6 cellular contexts compared by ENCODE assay signal in genomic region chr5:141681295-141681694, GRCh38. TPM values are rescaled to one million over a fixed set of nuclear protein-coding genes. Genes with fewer than 3 reads are reported as not detected.
DNase-seq lines count a peak whose midpoint lies in the region; ATAC-seq and TF ChIP-seq lines count a peak whose summit lies in the region.

No MANE protein-coding gene starts in this region.

- H3K56ac ChIP-seq in mesendoderm (ENCODE audit: low read length), result peak overlapping the region; percentile 98

- peak overlapping the region; percentile 98 for H3K9ac ChIP-seq in mesendoderm (ENCODE audit: low read length)

- peak overlapping the region; percentile 42 for H4K5ac ChIP-seq in mesendoderm (ENCODE audit: low read length)

- peak overlapping the region; percentile 7 to 80 (median 79) for H3K27ac Mint-ChIP-seq in CD14-positive monocyte
- peak overlapping the region; percentile 69 for H3K27ac Mint-ChIP-seq in activated naive CD8-positive, alpha-beta T cell

- peaks cover 2% of the 10 kb centered on the region for H3K79me1 ChIP-seq in mesendoderm (ENCODE audit: low read length)

- ATAC-seq in GM18498 (IDR thresholded peaks at IDR 0.05; ENCODE audit: unreplicated experiment), result no peak

- H3K36me3 ChIP-seq in mesendoderm (ENCODE audit: control insufficient read depth, insufficient read depth, low read length), result no peaks in the 10 kb centered on the region

- peak overlapping the region; percentile 1 for H2BK120ac ChIP-seq in mesendoderm (ENCODE audit: low read depth, low read length)

- peaks cover 14% of the 10 kb centered on the region for H3K4me1 ChIP-seq in mesendoderm (ENCODE audit: control insufficient read depth, low read depth, low read length)

- no peak for TF ChIP-seq CTCF in CD14-positive monocyte (IDR thresholded peaks at IDR 0.05)

- peaks cover 5% of the 10 kb centered on the region for H3K79me2 ChIP-seq in mesendoderm (ENCODE audit: control insufficient read depth, insufficient read depth, low read length)

- intact Hi-C loops in CD14-positive monocyte (cut with micrococcal nuclease), result no loop called here

- H3K18ac ChIP-seq in mesendoderm (ENCODE audit: low read length), result peak overlapping the region; percentile 96

- peak overlapping the region; percentile 90 for H2AK5ac ChIP-seq in mesendoderm (ENCODE audit: low read length)

- H2BK5ac ChIP-seq in mesendoderm (ENCODE audit: low read length), result peak overlapping the region; percentile 97

- H3K4me3 ChIP-seq in mesendoderm (ENCODE audit: low read length), result peak overlapping the region; percentile 41

- H3K4me3 Mint-ChIP-seq in CD14-positive monocyte, result peak overlapping the region; percentile 76 to 93
- H3K4me3 Mint-ChIP-seq in activated naive CD8-positive, alpha-beta T cell, result peak overlapping the region; percentile 70

- H3K9me3 Mint-ChIP-seq in CD14-positive monocyte, result peaks cover 0 to 2% (median 0%) of the 10 kb centered on the region in 7 donors
- H3K9me3 Mint-ChIP-seq in activated naive CD8-positive, alpha-beta T cell (ENCODE audit: low read depth), result no peaks in the 10 kb centered on the region

- H3K36me3 Mint-ChIP-seq in CD14-positive monocyte, result peaks cover 19 to 25% of the 10 kb centered on the region in 2 donors
- H3K36me3 Mint-ChIP-seq in activated naive CD8-positive, alpha-beta T cell, result peaks cover 3% of the 10 kb centered on the region

- H3K27me3 ChIP-seq in mesendoderm (ENCODE audit: insufficient read depth, low read length, poor library complexity), result no peaks in the 10 kb centered on the region

- peak overlapping the region; percentile 98 for H3K4ac ChIP-seq in mesendoderm (ENCODE audit: low read depth, low read length)

- no CpG with 5 or more reads among the region's 2 CpGs for WGBS in mesendoderm (ENCODE audit: extremely low coverage, insufficient coverage, low lambda C conversion rate)

- peak overlapping the region; percentile 87 for H3K27ac ChIP-seq in mesendoderm (ENCODE audit: low read depth, low read length)

- H2BK15ac ChIP-seq in mesendoderm (replicated peaks; ENCODE audit: low read depth), result no peak overlapping the region

- DNase-seq in CD14-positive monocyte (ENCODE audit: low spot score), result no peak
- DNase-seq in mesendoderm, result no peak
- DNase-seq in kidney tubule cell (ENCODE audit: low spot score), result no peak
- DNase-seq in GM19240 (ENCODE audit: insufficient read length, low spot score), result no peak

- peaks cover 58% of the 10 kb centered on the region for H3K4me1 Mint-ChIP-seq in CD14-positive monocyte
- H3K4me1 Mint-ChIP-seq in activated naive CD8-positive, alpha-beta T cell (ENCODE audit: low read depth), result peaks cover 25% of the 10 kb centered on the region

- peaks cover 0 to 3% (median 0%) of the 10 kb centered on the region in 3 donors for H3K27me3 Mint-ChIP-seq in CD14-positive monocyte (ENCODE audit: low read depth in 3 of 3)
- no peaks in the 10 kb centered on the region for H3K27me3 Mint-ChIP-seq in activated naive CD8-positive, alpha-beta T cell

- peak overlapping the region; percentile 95 for H3K23ac ChIP-seq in mesendoderm (ENCODE audit: low read length)

- peak overlapping the region; percentile 70 for H3K4me2 ChIP-seq in mesendoderm (ENCODE audit: low read length)

- no peak overlapping the region for H4K8ac ChIP-seq in mesendoderm (ENCODE audit: low read depth, low read length)

RNA-seq across cellular contexts. Expression of gene ARAP3, which starts 0.7 kb away (rescaled TPM):
- polyA plus RNA-seq in CD14-positive monocyte, result 1 to 10 TPM; 1.2 to 2.2 TPM
- 8.7 TPM for polyA plus RNA-seq in mesendoderm (2013, experiment 1 of 2)
- 8.7 TPM for polyA plus RNA-seq in mesendoderm (2013, experiment 2 of 2)

RNA-seq across cellular contexts. Expression of gene FCHSD1, which starts 30.1 kb away (rescaled TPM):
- polyA plus RNA-seq in CD14-positive monocyte, result 1 to 10 TPM; 3.0 to 3.4 TPM
- polyA plus RNA-seq in mesendoderm (2013, experiment 1 of 2), result 7.9 TPM
- polyA plus RNA-seq in mesendoderm (2013, experiment 2 of 2), result 8.7 TPM

RNA-seq across cellular contexts. Expression of gene RELL2, which starts 44.5 kb away (rescaled TPM):
- polyA plus RNA-seq in CD14-positive monocyte, result 1 to 10 TPM; 1.0 to 1.3 TPM
- 4.3 TPM for polyA plus RNA-seq in mesendoderm (2013, experiment 1 of 2)
- 4.2 TPM for polyA plus RNA-seq in mesendoderm (2013, experiment 2 of 2)

RNA-seq across cellular contexts. Expression of gene HDAC3, which starts 44.6 kb away (rescaled TPM):
- polyA plus RNA-seq in CD14-positive monocyte, result 10 to 100 TPM; 80.5 to 82.3 TPM
- polyA plus RNA-seq in mesendoderm (2013, experiment 1 of 2), result 65.6 TPM
- 64.3 TPM for polyA plus RNA-seq in mesendoderm (2013, experiment 2 of 2)
